Comparison of ENCODE assay signal across 25 cellular contexts in the genomic region with DNA sequence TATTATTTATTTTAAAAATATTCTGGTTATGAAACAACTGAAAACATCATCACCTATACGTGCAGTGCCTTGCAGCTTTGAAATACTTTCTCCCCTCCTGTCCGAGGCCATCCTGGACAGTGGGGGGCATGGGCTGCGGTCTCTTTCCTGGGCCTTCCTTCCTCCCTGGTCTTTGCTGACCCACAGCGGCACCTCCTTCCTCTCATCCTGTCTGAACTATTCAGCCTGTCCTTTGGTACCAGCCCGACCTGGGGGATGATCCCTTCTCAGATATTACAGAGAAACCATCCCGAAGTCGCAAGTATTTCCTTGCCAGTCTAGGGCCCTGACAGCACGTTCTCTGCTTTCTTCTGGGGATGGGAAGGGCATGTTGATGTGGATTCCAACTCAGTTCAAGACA.
"Had no signal": no experiment of that assay in that cellular context is flagged by ENCODE, and none has a peak within 500 bp of the region (broad histone marks: within the 10 kb centered on the region; RNA-seq: fewer than 3 reads in every experiment).

No MANE protein-coding gene starts in this region.

- H3K27me3 Mint-ChIP-seq: effector memory CD8-positive, alpha-beta T cell; stimulated activated memory B cell treated with anti-CD40 and anti-IgM and Interleukin-4, amounts not matched to agents 10 μg/mL and 1 μg/mL and 100 μg/mL, for 72 hours had no signal

- H3K36me3 ChIP-seq: gastrocnemius medialis, heart left ventricle, left lung, neural progenitor cell, prostate gland, right atrium auricular region, thoracic aorta, tibial nerve, upper lobe of right lung, uterus had no signal

- H3K79me2 ChIP-seq: hepatocyte, parathyroid adenoma had no signal

- H3K4me1 Mint-ChIP-seq: nephron; stimulated activated memory B cell treated with anti-CD40 and anti-IgM and Interleukin-4, amounts not matched to agents 10 μg/mL and 1 μg/mL and 100 μg/mL, for 72 hours had no signal

- H2AFZ ChIP-seq: hepatocyte, neural progenitor cell, parathyroid adenoma had no signal

- H3K36me3 Mint-ChIP-seq: naive thymus-derived CD4-positive, alpha-beta T cell; neural progenitor cell; stimulated activated memory B cell treated with anti-CD40 and anti-IgM and Interleukin-4, amounts not matched to agents 10 μg/mL and 1 μg/mL and 100 μg/mL, for 72 hours had no signal

- H3K4me1 ChIP-seq: gastrocnemius medialis, heart left ventricle, left lung, right atrium auricular region, tibial nerve, upper lobe of right lung, uterus had no signal

- H3K27ac Mint-ChIP-seq: effector memory CD8-positive, alpha-beta T cell; naive thymus-derived CD4-positive, alpha-beta T cell; nephron; neural progenitor cell; stimulated activated memory B cell treated with anti-CD40 and anti-IgM and Interleukin-4, amounts not matched to agents 10 μg/mL and 1 μg/mL and 100 μg/mL, for 72 hours had no signal

- DNase-seq: cortex of kidney; effector memory CD8-positive, alpha-beta T cell; gastrocnemius medialis; heart left ventricle; kidney; left lung; mesendoderm; midbrain; naive thymus-derived CD4-positive, alpha-beta T cell; stimulated activated CD4-positive, alpha-beta T cell treated with anti-CD3 and anti-CD28 coated beads, Interleukin-2, amount 100 ng/mL, for 24 hours; stimulated activated CD4-positive, alpha-beta T cell treated with anti-CD3 and anti-CD28 coated beads, Interleukin-4, amount 100 ng/mL, for 4 hours; stimulated activated naive CD8-positive, alpha-beta T cell treated with anti-CD3 and anti-CD28 coated beads, Interleukin-15, Interleukin-2, amounts not matched to agents 100 U/mL and 50 U/mL, for 24 hours; upper lobe of right lung; uterus had no signal

- H3K4me3 ChIP-seq: gastrocnemius medialis, heart left ventricle, hepatocyte, left lung, neural progenitor cell, prostate gland, right atrium auricular region, smooth muscle cell, thoracic aorta, tibial nerve, upper lobe of right lung, uterus had no signal

- H3K9me3 Mint-ChIP-seq: nephron; stimulated activated memory B cell treated with anti-CD40 and anti-IgM and Interleukin-4, amounts not matched to agents 10 μg/mL and 1 μg/mL and 100 μg/mL, for 72 hours had no signal

- H3K9me3 ChIP-seq: gastrocnemius medialis, heart left ventricle, prostate gland, right atrium auricular region, thoracic aorta, tibial nerve, upper lobe of right lung, uterus had no signal

- H3K4me2 ChIP-seq: hepatocyte, neural progenitor cell, smooth muscle cell had no signal

- ATAC-seq: effector memory CD8-positive, alpha-beta T cell; gastrocnemius medialis; heart left ventricle; left lung; naive thymus-derived CD4-positive, alpha-beta T cell; sciatic nerve; stimulated activated memory B cell treated with anti-CD40 and anti-IgM and Interleukin-4, amounts not matched to agents 10 μg/mL and 1 μg/mL and 100 μg/mL, for 72 hours; stimulated activated naive CD8-positive, alpha-beta T cell treated with anti-CD3 and anti-CD28 coated beads, Interleukin-15, Interleukin-2, amounts not matched to agents 100 U/mL and 50 U/mL, for 24 hours; upper lobe of right lung had no signal

- H3K4me3 Mint-ChIP-seq: effector memory CD8-positive, alpha-beta T cell; naive thymus-derived CD4-positive, alpha-beta T cell; nephron; neural progenitor cell; stimulated activated memory B cell treated with anti-CD40 and anti-IgM and Interleukin-4, amounts not matched to agents 10 μg/mL and 1 μg/mL and 100 μg/mL, for 72 hours had no signal

- H3K27ac ChIP-seq: gastrocnemius medialis, heart left ventricle, hepatocyte, left lung, neural progenitor cell, parathyroid adenoma, prostate gland, right atrium auricular region, thoracic aorta, tibial nerve, upper lobe of right lung, uterus had no signal

- H3K9ac ChIP-seq: neural progenitor cell, parathyroid adenoma had no signal

- H3K27me3 ChIP-seq: gastrocnemius medialis, hepatocyte, left lung, neural progenitor cell, right atrium auricular region, tibial nerve, upper lobe of right lung, uterus had no signal
